In genomic region chr20:50559149-50559548, GRCh38 we compare ENCODE assay signal across 1 cellular context.
TF ChIP-seq lines count a peak whose summit lies in the region.

No MANE protein-coding gene starts in this region.

TF ChIP-seq in HCT116, 20 proteins besides CTCF, POLR2A, EP300 and RAD21 (continued from another document):
- TF ChIP-seq REST (IDR thresholded peaks at IDR 0.05; ENCODE audit: low read depth) (no peak), ZFX (IDR thresholded peaks at IDR 0.05) (no peak), YY1 (IDR thresholded peaks at IDR 0.05; ENCODE audit: extremely low read depth, insufficient replicate concordance, low read depth, low read length) (no peak), CEBPB (IDR thresholded peaks at IDR 0.05; ENCODE audit: low read depth) (no peak), EZH2phosphoT487 (IDR thresholded peaks at IDR 0.05; ENCODE audit: borderline replicate concordance) (no peak)
TF ChIP-seq in HCT116: peak in this region for 0.
